ENCODE assay signal across 1 cellular context in genomic region chr7:70052691-70053090, GRCh38.
TF ChIP-seq lines count a peak whose summit lies in the region.

No MANE protein-coding gene starts in this region.

TF ChIP-seq in SK-N-SH, 30 proteins besides CTCF, POLR2A, EP300 and RAD21 (continued from another document):
- TF ChIP-seq, protein P1, sequence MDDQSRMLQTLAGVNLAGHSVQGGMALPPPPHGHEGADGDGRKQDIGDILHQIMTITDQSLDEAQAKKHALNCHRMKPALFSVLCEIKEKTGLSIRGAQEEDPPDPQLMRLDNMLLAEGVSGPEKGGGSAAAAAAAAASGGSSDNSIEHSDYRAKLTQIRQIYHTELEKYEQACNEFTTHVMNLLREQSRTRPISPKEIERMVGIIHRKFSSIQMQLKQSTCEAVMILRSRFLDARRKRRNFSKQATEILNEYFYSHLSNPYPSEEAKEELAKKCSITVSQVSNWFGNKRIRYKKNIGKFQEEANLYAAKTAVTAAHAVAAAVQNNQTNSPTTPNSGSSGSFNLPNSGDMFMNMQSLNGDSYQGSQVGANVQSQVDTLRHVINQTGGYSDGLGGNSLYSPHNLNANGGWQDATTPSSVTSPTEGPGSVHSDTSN (IDR thresholded peaks at IDR 0.05): peak; percentile 88
- TF ChIP-seq FOSL2 (IDR thresholded peaks at IDR 0.05; ENCODE audit: borderline replicate concordance, low read depth) (peak; percentile 42; the same call in 1 of the 2 replicates), MXI1 (IDR thresholded peaks at IDR 0.05; ENCODE audit: low read depth, low read length) (no peak), SMC3 (IDR thresholded peaks at IDR 0.05; ENCODE audit: low read depth, low read length) (no peak), NFIC (IDR thresholded peaks at IDR 0.05; ENCODE audit: borderline replicate concordance) (peak; percentile 91), RCOR1 (IDR thresholded peaks at IDR 0.05; ENCODE audit: low read length) (no peak), RFX5 (IDR thresholded peaks at IDR 0.05; ENCODE audit: low read length) (no peak), SIN3A (IDR thresholded peaks at IDR 0.05; ENCODE audit: borderline replicate concordance, low read depth, low read length) (no peak), RXRA (IDR thresholded peaks at IDR 0.05; ENCODE audit: borderline replicate concordance, low read depth) (peak; percentile 57; the same call in 1 of the 2 replicates), MEF2A (IDR thresholded peaks at IDR 0.05; ENCODE audit: borderline replicate concordance, low read depth) (peak; percentile 73; the same call in 1 of the 2 replicates), TCF12 (IDR thresholded peaks at IDR 0.05) (peak; percentile 83), JUND (IDR thresholded peaks at IDR 0.05) (peak; percentile 88), POLR2AphosphoS5 (IDR thresholded peaks at IDR 0.05; ENCODE audit: low read depth, low read length) (peak; percentile 38; the same call in 1 of the 2 replicates), TEAD4 (IDR thresholded peaks at IDR 0.05; ENCODE audit: borderline replicate concordance, insufficient read depth) (peak; percentile 82), FOXM1 (IDR thresholded peaks at IDR 0.05; ENCODE audit: low read depth) (no peak)
- TF ChIP-seq, protein P2, sequence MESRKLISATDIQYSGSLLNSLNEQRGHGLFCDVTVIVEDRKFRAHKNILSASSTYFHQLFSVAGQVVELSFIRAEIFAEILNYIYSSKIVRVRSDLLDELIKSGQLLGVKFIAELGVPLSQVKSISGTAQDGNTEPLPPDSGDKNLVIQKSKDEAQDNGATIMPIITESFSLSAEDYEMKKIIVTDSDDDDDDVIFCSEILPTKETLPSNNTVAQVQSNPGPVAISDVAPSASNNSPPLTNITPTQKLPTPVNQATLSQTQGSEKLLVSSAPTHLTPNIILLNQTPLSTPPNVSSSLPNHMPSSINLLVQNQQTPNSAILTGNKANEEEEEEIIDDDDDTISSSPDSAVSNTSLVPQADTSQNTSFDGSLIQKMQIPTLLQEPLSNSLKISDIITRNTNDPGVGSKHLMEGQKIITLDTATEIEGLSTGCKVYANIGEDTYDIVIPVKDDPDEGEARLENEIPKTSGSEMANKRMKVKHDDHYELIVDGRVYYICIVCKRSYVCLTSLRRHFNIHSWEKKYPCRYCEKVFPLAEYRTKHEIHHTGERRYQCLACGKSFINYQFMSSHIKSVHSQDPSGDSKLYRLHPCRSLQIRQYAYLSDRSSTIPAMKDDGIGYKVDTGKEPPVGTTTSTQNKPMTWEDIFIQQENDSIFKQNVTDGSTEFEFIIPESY (IDR thresholded peaks at IDR 0.05; ENCODE audit: borderline replicate concordance, low read depth): 0 out of 2 replicates have a peak, but pooled peaks have one; percentile 30
